Comparison of ENCODE assay signal across 26 cellular contexts in genomic region chr17:51819341-51819740, GRCh38.
DNase-seq lines count a peak whose midpoint lies in the region; ATAC-seq and TF ChIP-seq lines count a peak whose summit lies in the region.
"Had no signal": no experiment of that assay in that cellular context is flagged by ENCODE, and none has a peak within 500 bp of the region (broad histone marks: within the 10 kb centered on the region; RNA-seq: fewer than 3 reads in every experiment).

No MANE protein-coding gene starts in this region.

- H3K9me3 ChIP-seq in MM.1S (replicated peaks; ENCODE audit: insufficient read depth, low read length), result no peaks in the 10 kb centered on the region
- H3K9me3 ChIP-seq: BE2C, MG63, SK-N-SH had no signal

- no peaks in the 10 kb centered on the region for H3K9me2 ChIP-seq in MM.1S (replicated peaks; ENCODE audit: insufficient read depth, low read length)
- H3K9me2 ChIP-seq: SK-N-SH had no signal

- no peak overlapping the region for H2AFZ ChIP-seq in MM.1S (ENCODE audit: low read length)
- H2AFZ ChIP-seq: GM23338, PC-9 had no signal

- no peaks in the 10 kb centered on the region for H3K4me1 ChIP-seq in MM.1S (ENCODE audit: low read length)

- no peak overlapping the region for H3K9ac ChIP-seq in MM.1S (ENCODE audit: low read length)
- H3K9ac ChIP-seq: SK-N-SH had no signal

- H3K79me2 ChIP-seq in MM.1S (ENCODE audit: low read length), result no peaks in the 10 kb centered on the region

- no peak overlapping the region for H3K4me3 ChIP-seq in MM.1S (ENCODE audit: low read length)
- H3K4me3 ChIP-seq: GM12878, GM23338, MG63, PC-9 had no signal

- no peak for DNase-seq in activated naive CD4-positive, alpha-beta T cell treated with anti-CD3 and anti-CD28 coated beads, Interleukin-2, amount 50 U/mL, for 72 hours (ENCODE audit: low spot score in 2 of 2)
- DNase-seq in activated naive CD4-positive, alpha-beta T cell (lab: John Stamatoyannopoulos, UW), result no peak
- DNase-seq in MM.1S (peak; percentile 9), cerebellar cortex (ENCODE audit: low spot score) (peak; percentile 48), NCI-H2029 treated with DMSO at 0.1 percent for 48 hours (lab: John Stamatoyannopoulos, UW) (no peak), anterior cingulate cortex (lab: John Stamatoyannopoulos, UW) (no peak)
- DNase-seq: BE2C; CD4-positive, alpha-beta T cell; COR-L47; DMS79; HCEC 1CT; Kasumi-1; MG63; NCI-H1048; NCI-H1436; NCI-H187 treated with DMSO at 0.1 percent for 48 hours; NCI-H345; NCI-H524; PC-9; RPMI8226; SIG-M5; SK-N-SH had no signal

- H3K36me3 ChIP-seq in MM.1S (replicated peaks; ENCODE audit: insufficient read depth, low read length), result no peaks in the 10 kb centered on the region
- H3K36me3 ChIP-seq: BE2C, MG63 had no signal

- no peaks in the 10 kb centered on the region for H3K36me3 Mint-ChIP-seq in activated naive CD4-positive, alpha-beta T cell treated with anti-CD3 and anti-CD28 coated beads, Interleukin-2, amount 50 U/mL, for 72 hours
- H3K36me3 Mint-ChIP-seq: IgD-negative memory B cell had no signal

- no peak overlapping the region for H3K27ac ChIP-seq in MM.1S (ENCODE audit: low read length)
- H3K27ac ChIP-seq: PC-9 had no signal

- H3K27me3 ChIP-seq in MM.1S (replicated peaks; ENCODE audit: insufficient read depth, low read length), result no peaks in the 10 kb centered on the region
- H3K27me3 ChIP-seq: BE2C, MG63 had no signal

- no peaks in the 10 kb centered on the region for H3K9me3 Mint-ChIP-seq in activated naive CD4-positive, alpha-beta T cell treated with anti-CD3 and anti-CD28 coated beads, Interleukin-2, amount 50 U/mL, for 72 hours
- H3K9me3 Mint-ChIP-seq: CD4-positive, alpha-beta T cell; GM23338 had no signal

- H3K4me2 ChIP-seq in MM.1S (ENCODE audit: low read depth, low read length), result no peak overlapping the region
- H3K4me2 ChIP-seq: GM23338, PC-9, SK-N-SH had no signal

- H3F3A ChIP-seq in MM.1S (ENCODE audit: insufficient read depth, low read length), result no peaks in the 10 kb centered on the region

- no peak for TF ChIP-seq CTCF in MM.1S (IDR thresholded peaks at IDR 0.05; ENCODE audit: low read length)

- no peak for ATAC-seq in activated naive CD4-positive, alpha-beta T cell treated with anti-CD3 and anti-CD28 coated beads, Interleukin-2, amount 50 U/mL, for 72 hours
- no peak for ATAC-seq in HG03175 (IDR thresholded peaks at IDR 0.05; ENCODE audit: unreplicated experiment)
- ATAC-seq: GM12878, GM23338 had no signal

- H3K27ac Mint-ChIP-seq in activated naive CD4-positive, alpha-beta T cell treated with anti-CD3 and anti-CD28 coated beads, Interleukin-2, amount 50 U/mL, for 72 hours, result peak overlapping the region; percentile 14 to 94
- H3K27ac Mint-ChIP-seq: CD4-positive, alpha-beta T cell; GM23338; IgD-negative memory B cell had no signal

- H4K20me1 ChIP-seq in MM.1S (ENCODE audit: insufficient read depth, low read length), result no peaks in the 10 kb centered on the region

Comparison
In these comparisons a context has a peak if more than half of its experiments do, and no peak if none do; other contexts are left out.
1. DNase-seq: peak in MM.1S (single experiment) and cerebellar cortex (single experiment); none in activated naive CD4-positive, alpha-beta T cell treated with anti-CD3 and anti-CD28 coated beads, Interleukin-2, amount 50 U/mL, for 72 hours (0 of 2), activated naive CD4-positive, alpha-beta T cell (0 of 4), NCI-H2029 treated with DMSO at 0.1 percent for 48 hours (single experiment) and anterior cingulate cortex (0 of 58).